Comparison of ENCODE assay signal across 13 cellular contexts in genomic region chr12:71315328-71315960, GRCh38.
"Had no signal": no experiment of that assay in that cellular context is flagged by ENCODE, and none has a peak within 500 bp of the region (broad histone marks: within the 10 kb centered on the region; RNA-seq: fewer than 3 reads in every experiment).

No MANE protein-coding gene starts in this region.

- DNase-seq: activated CD4-positive, alpha-beta T cell treated with anti-CD3 and anti-CD28 coated beads, Interleukin-2, amount 50 U/mL, for 1 hour; activated CD8-positive, alpha-beta memory T cell treated with anti-CD3 and anti-CD28 coated beads for 24 hours; activated naive CD8-positive, alpha-beta T cell treated with anti-CD3 and anti-CD28 coated beads for 36 hours; amygdala; dermis blood vessel endothelial cell; glutamatergic neuron; immature natural killer cell; sigmoid colon; stimulated activated CD4-positive, alpha-beta T cell treated with anti-CD3 and anti-CD28 coated beads, Interleukin-1b, Interleukin-23, amount 100 ng/mL, for 48 hours; stimulated activated naive CD8-positive, alpha-beta T cell treated with anti-CD3 and anti-CD28 coated beads, Interleukin-15, amount 100 ng/mL, for 72 hours; testis; upper lobe of right lung had no signal

- H3K36me3 ChIP-seq: sigmoid colon, upper lobe of right lung had no signal

- H3K4me3 ChIP-seq: sigmoid colon, testis, upper lobe of right lung had no signal

- H3K4me1 ChIP-seq: sigmoid colon, testis, upper lobe of right lung had no signal

- H3K27me3 ChIP-seq: sigmoid colon, testis, upper lobe of right lung had no signal

- H3K27ac ChIP-seq: sigmoid colon, testis, upper lobe of right lung had no signal

- H3K9me3 ChIP-seq: testis had no signal

- ATAC-seq: activated CD4-positive, CD25-positive, alpha-beta regulatory T cell treated with anti-CD3 and anti-CD28 coated beads, Interleukin-2, amount 50 U/mL, for 24 hours; stimulated activated naive CD8-positive, alpha-beta T cell treated with anti-CD3 and anti-CD28 coated beads, Interleukin-15, amount 100 ng/mL, for 72 hours; upper lobe of right lung had no signal
